In genomic region chr21:46228345-46229051, GRCh38 we compare ENCODE assay signal across 8 cellular contexts. TPM values are rescaled to one million over a fixed set of nuclear protein-coding genes. Genes with fewer than 3 reads are reported as not detected.
DNase-seq lines count a peak whose midpoint lies in the region; ATAC-seq, FAIRE-seq and TF ChIP-seq lines count a peak whose summit lies in the region.

TSS of gene LSS (minus strand) at chr21:46228774. CDS start at chr21:46228745, 29 bp downstream.

- peak within 1 kb of the TSS; percentile 48 to 95 (median 86) for H3K27ac ChIP-seq in adrenal gland
- H3K27ac ChIP-seq in heart left ventricle, result peak within 1 kb of the TSS; percentile 62 to 91 (median 84)
- peak within 1 kb of the TSS; percentile 79 to 93 (median 92) for H3K27ac ChIP-seq in transverse colon

- no peak for TF ChIP-seq EP300 in transverse colon (IDR thresholded peaks at IDR 0.05; ENCODE audit: low read depth)

- in situ Hi-C loops in transverse colon (cut with MboI; ENCODE audit: low pct_ligation_motif_present in 1 of 4, low pct_unique_long_range_greater_than_20kb in 1 of 4, low sequenced_read_pairs in 3 of 4), result no loop called here

- H3K27me3 ChIP-seq in adrenal gland (no peaks in the 10 kb centered on the region), heart left ventricle (no peaks in the 10 kb centered on the region), transverse colon (no peaks in the 10 kb centered on the region)

- intact Hi-C loops in adrenal gland (cut with DNase I), result loop anchor here in 1 of 2 donors (10.0 kb wide), 1 partner anchor 84 kb away; no protein-coding TSS in a partner anchor
- intact Hi-C loops in heart left ventricle (cut with DNase I), result loop anchor here in 8 of 10 donors (2.0 to 10.0 kb wide), 8 partner anchors 40 to 256 kb away; partner anchors contain the start of genes C21orf58 (in 1 of the 8), FTCD (in 1 of the 8) and PCNT (in 1 of the 8)
- intact Hi-C loops in transverse colon (cut with DNase I; ENCODE audit: low total_unique reads), result loop anchor here (2.0 kb wide), 1 partner anchor 258 kb away; no protein-coding TSS in a partner anchor

- peak; percentile 97 for DNase-seq in GM12892 (ENCODE audit: insufficient read length)
- peak; percentile 75 for DNase-seq in NCI-H146 treated with DMSO at 0.1 percent for 48 hours (lab: John Stamatoyannopoulos, UW; ENCODE audit: unreplicated experiment)
- DNase-seq in T-helper 1 cell, result peak; percentile 96 to 99 (median 98)
- DNase-seq in adrenal gland, result peak; percentile 98 to 100 (median 99)
- peak; percentile 97 to 100 (median 99) for DNase-seq in heart left ventricle
- peak; percentile 97 for DNase-seq in pons (ENCODE audit: low spot score)
- DNase-seq in transverse colon, result peak; percentile 99

- TF ChIP-seq POLR2A in GM12892 (IDR thresholded peaks at IDR 0.05; ENCODE audit: low read depth, low read length) (peak; percentile 53; the same call in 1 of the 2 replicates), adrenal gland (IDR thresholded peaks at IDR 0.05) (peak; percentile 61 to 81), heart left ventricle (IDR thresholded peaks at IDR 0.05) (peak in 1 of 2 donors; percentile 64), transverse colon (IDR thresholded peaks at IDR 0.05) (peak; percentile 61)

- H3K9me3 ChIP-seq in adrenal gland (replicated peaks in 1 of 3), result no peaks in the 10 kb centered on the region
- H3K9me3 ChIP-seq in heart left ventricle, result no peaks in the 10 kb centered on the region
- no peaks in the 10 kb centered on the region for H3K9me3 ChIP-seq in transverse colon

- no peaks in the 10 kb centered on the region for H3K36me3 ChIP-seq in adrenal gland (replicated peaks in 1 of 2)
- peaks cover 0 to 18% (median 10%) of the 10 kb centered on the region in 9 donors for H3K36me3 ChIP-seq in heart left ventricle
- no peaks in the 10 kb centered on the region for H3K36me3 ChIP-seq in transverse colon

- H3K4me3 ChIP-seq in adrenal gland, result peak within 1 kb of the TSS; percentile 10 to 99 (median 82)
- peak within 1 kb of the TSS; percentile 63 to 99 (median 95) for H3K4me3 ChIP-seq in heart left ventricle
- peak within 1 kb of the TSS; percentile 66 to 94 (median 82) for H3K4me3 ChIP-seq in transverse colon

- TF ChIP-seq CTCF in adrenal gland (IDR thresholded peaks at IDR 0.05) (no peak), heart left ventricle (IDR thresholded peaks at IDR 0.05) (no peak), transverse colon (IDR thresholded peaks at IDR 0.05) (no peak)

- WGBS in adrenal gland, 4 donors, result 0 to 1% (median 0%) methylated on average over 2 to 77 of the region's 77 CpGs
- WGBS in heart left ventricle, 4 donors, result 0 to 1% (median 1%) methylated on average over 17 to 77 of the region's 77 CpGs
- 0% methylated on average over 4 of the region's 77 CpGs; no CpG with 5 or more reads in 1 of the 2 donors for WGBS in transverse colon (ENCODE audit: low coverage in 1 of 2), 2 donors

- H3K4me1 ChIP-seq in adrenal gland (replicated peaks in 1 of 2) (peaks cover 12 to 42% of the 10 kb centered on the region in 2 donors), heart left ventricle (peaks cover 0 to 47% (median 23%) of the 10 kb centered on the region in 12 donors), transverse colon (peaks cover 14 to 29% (median 23%) of the 10 kb centered on the region in 4 donors)

- peak; percentile 69 for ATAC-seq in HG02870 (IDR thresholded peaks at IDR 0.05; ENCODE audit: unreplicated experiment)
- ATAC-seq in heart left ventricle, result peak; percentile 95 to 98 (median 97)

- FAIRE-seq in GM12892 (lab: Jason Lieb, UNC), result peak; percentile 89

RNA-seq across cellular contexts. Expression of gene LSS, which starts in this region (rescaled TPM):
- 33.0 TPM for polyA plus RNA-seq in GM12892 (2012; ENCODE audit: missing spikeins)
- total RNA-seq in adrenal gland (100 to 1,000 TPM in 2 of 8 donors, 10 to 100 TPM in 6; 49.0 to 245 (median 79.8) TPM), heart left ventricle (10 to 100 TPM; 34.2 to 65.5 (median 41.7) TPM), transverse colon (10 to 100 TPM; 53.2 to 75.2 (median 62.3) TPM)
- polyA plus RNA-seq in adrenal gland (100 to 1,000 TPM in 1 of 3 donors, 10 to 100 TPM in 2; 46.3 to 132 (median 49.9) TPM), heart left ventricle (10 to 100 TPM; 25.1 to 35.7 TPM)

Comparison
In these comparisons a context has a peak if more than half of its experiments do, and no peak if none do; other contexts are left out.
1. Peak in every context shown above with its lines: DNase-seq, ATAC-seq, H3K4me3 ChIP-seq and H3K27ac ChIP-seq.